In genomic region chr16:88777801-88778415, GRCh38 we compare ENCODE assay signal across 1 cellular context.
TF ChIP-seq lines count a peak whose summit lies in the region.

No MANE protein-coding gene starts in this region.

TF ChIP-seq in WTC11, 78 proteins besides CTCF, POLR2A, EP300 and RAD21:
- TF ChIP-seq FOXP4 (CRISPR knock-in tag; IDR thresholded peaks at IDR 0.05) (no peak), HMGXB4 (CRISPR knock-in tag; IDR thresholded peaks at IDR 0.05) (no peak), FOXP1 (CRISPR knock-in tag; IDR thresholded peaks at IDR 0.05; ENCODE audit: borderline replicate concordance) (no peak), FOXK1 (CRISPR knock-in tag; IDR thresholded peaks at IDR 0.05) (no peak), ZNF138 (CRISPR knock-in tag; conservative IDR thresholded peaks at IDR 0.05) (no peak), CDX4 (CRISPR knock-in tag; IDR thresholded peaks at IDR 0.05; ENCODE audit: borderline replicate concordance) (no peak), ZBTB21 (CRISPR knock-in tag; IDR thresholded peaks at IDR 0.05; ENCODE audit: borderline replicate concordance) (no peak), USF1 (CRISPR knock-in tag; IDR thresholded peaks at IDR 0.05) (no peak), ATF6 (CRISPR knock-in tag; IDR thresholded peaks at IDR 0.05) (no peak), E2F4 (CRISPR knock-in tag; IDR thresholded peaks at IDR 0.05; ENCODE audit: borderline replicate concordance, low read depth) (no peak), AR (CRISPR knock-in tag; IDR thresholded peaks at IDR 0.05) (no peak)
